In genomic region chr2:158993030-158993429, GRCh38 we compare ENCODE assay signal across 3 cellular contexts.
TF ChIP-seq lines count a peak whose summit lies in the region.

No MANE protein-coding gene starts in this region.

TF ChIP-seq in IMR-90, 13 proteins besides CTCF, POLR2A, EP300 and RAD21:
- TF ChIP-seq MXI1 (IDR thresholded peaks at IDR 0.05; ENCODE audit: borderline replicate concordance, low read depth, low read length): no peak
- TF ChIP-seq SMC3 (IDR thresholded peaks at IDR 0.05; ENCODE audit: low read depth, low read length): no peak
- no peak for TF ChIP-seq CHD1 (IDR thresholded peaks at IDR 0.05; ENCODE audit: low read depth, low read length)
- no peak for TF ChIP-seq FOS (IDR thresholded peaks at IDR 0.05; ENCODE audit: low read depth, low read length)
- no peak for TF ChIP-seq RCOR1 (IDR thresholded peaks at IDR 0.05; ENCODE audit: insufficient replicate concordance, low read length)
- no peak for TF ChIP-seq BHLHE40 (IDR thresholded peaks at IDR 0.05; ENCODE audit: low read depth, low read length)
- no peak for TF ChIP-seq MAZ (IDR thresholded peaks at IDR 0.05; ENCODE audit: borderline replicate concordance, low read depth, low read length)
- no peak for TF ChIP-seq USF2 (IDR thresholded peaks at IDR 0.05; ENCODE audit: low read depth, low read length)
- TF ChIP-seq MAFK (IDR thresholded peaks at IDR 0.05; ENCODE audit: low read depth, low read length): no peak
- TF ChIP-seq CEBPB (IDR thresholded peaks at IDR 0.05; ENCODE audit: low read depth, low read length): no peak
- TF ChIP-seq RFX5 (IDR thresholded peaks at IDR 0.05; ENCODE audit: low read depth, low read length): no peak
- TF ChIP-seq ELK1 (IDR thresholded peaks at IDR 0.05; ENCODE audit: borderline replicate concordance, low read depth, low read length): no peak
- no peak for TF ChIP-seq NFE2L2 (IDR thresholded peaks at IDR 0.05; ENCODE audit: low read depth, low read length)

TF ChIP-seq in K562, 482 proteins besides CTCF, POLR2A, EP300 and RAD21:
- no peak for TF ChIP-seq BRF1 (IDR thresholded peaks at IDR 0.05; ENCODE audit: borderline replicate concordance, extremely low read depth, insufficient read length)
- TF ChIP-seq CBX8 (IDR thresholded peaks at IDR 0.05; ENCODE audit: borderline replicate concordance, extremely low read depth, low read depth, low read length, poor library complexity, severe bottlenecking): peak; percentile 58

TF ChIP-seq in HEK293T, 16 proteins besides CTCF, POLR2A, EP300 and RAD21:
- TF ChIP-seq ZNF384 (IDR thresholded peaks at IDR 0.05): no peak
- TF ChIP-seq FOXM1 (IDR thresholded peaks at IDR 0.05; ENCODE audit: borderline replicate concordance): no peak
- no peak for TF ChIP-seq HDGF (IDR thresholded peaks at IDR 0.05; ENCODE audit: borderline replicate concordance)
- TF ChIP-seq CTBP1 (IDR thresholded peaks at IDR 0.05; ENCODE audit: borderline replicate concordance): no peak
- TF ChIP-seq FOXK2 (IDR thresholded peaks at IDR 0.05): no peak
- TF ChIP-seq ELF4 (IDR thresholded peaks at IDR 0.05): no peak
- no peak for TF ChIP-seq PKNOX1 (IDR thresholded peaks at IDR 0.05)
- no peak for TF ChIP-seq SUZ12 (IDR thresholded peaks at IDR 0.05)
- TF ChIP-seq ARNT (IDR thresholded peaks at IDR 0.05): no peak
TF ChIP-seq in HEK293T: peak in this region for 0.
